8 cellular contexts compared by ENCODE assay signal in genomic region chr1:45519774-45520173, GRCh38. TPM values are rescaled to one million over a fixed set of nuclear protein-coding genes. Genes with fewer than 3 reads are reported as not detected.
DNase-seq lines count a peak whose midpoint lies in the region; ATAC-seq, FAIRE-seq and TF ChIP-seq lines count a peak whose summit lies in the region.
"Not testable (repeated sequence)": the region's sequence is repeated elsewhere in the genome, so short reads cannot be mapped to it uniquely, and the experiment has no call there.

No MANE protein-coding gene starts in this region.

- H3K4me1 ChIP-seq in ACC112 (ENCODE audit: control insufficient read depth, insufficient read depth, low read length, unreplicated experiment), result peaks cover 22% of the 10 kb centered on the region
- H3K4me1 ChIP-seq in OCI-LY1 (ENCODE audit: insufficient read depth, low read length, severe bottlenecking), result peaks cover 44% of the 10 kb centered on the region
- not testable (repeated sequence) for H3K4me1 ChIP-seq in GM12878 (ENCODE audit: control insufficient read depth, insufficient read depth, low read length); mesenchymal stem cell (ENCODE audit: control insufficient read depth, insufficient read depth, low read depth, low read length); smooth muscle cell (ENCODE audit: low read depth)
- H3K4me1 ChIP-seq in esophagus muscularis mucosa, result peaks cover 20 to 47% (median 46%) of the 10 kb centered on the region in 4 donors

- CTCF ChIA-PET in activated CD4-positive, alpha-beta memory T cell treated with anti-CD3 and anti-CD28 coated beads, Interleukin-2, amount 10 ng/mL, durations not matched to agents 7 days and 5 days (lab: Charles Lee), result interaction anchor here (0.7 to 2.3 kb wide), 2 partner anchors 51 to 740 kb away, joined by 3 to 19 read pairs; no protein-coding TSS in a partner anchor
- CTCF ChIA-PET in GM12878 (lab: Yijun Ruan, JAX), result interaction anchor here (1.0 to 5.6 kb wide), 2 partner anchors 16 to 51 kb away, joined by 3 to 89 read pairs; no protein-coding TSS in a partner anchor

- not testable (repeated sequence) for H3K4ac ChIP-seq in mesenchymal stem cell (ENCODE audit: low read depth in 1 of 2, low read length in 2 of 2)

- H3K9me3 ChIP-seq in OCI-LY1 (ENCODE audit: low read length); GM12878 (replicated peaks; ENCODE audit: control insufficient read depth, insufficient read depth, low read length); esophagus muscularis mucosa; mesenchymal stem cell (ENCODE audit: control insufficient read depth, low read length); smooth muscle cell (replicated peaks; ENCODE audit: low read depth): not testable (repeated sequence)

- H4K91ac ChIP-seq in mesenchymal stem cell (ENCODE audit: low read length), result not testable (repeated sequence)

- not testable (repeated sequence) for H2BK120ac ChIP-seq in mesenchymal stem cell (ENCODE audit: low read depth, low read length)

- ATAC-seq in GM12878, result not testable (repeated sequence)

- H2BK5ac ChIP-seq in mesenchymal stem cell (ENCODE audit: low read depth, low read length, poor library complexity, severe bottlenecking), result not testable (repeated sequence)

- H2AFZ ChIP-seq in ACC112 (ENCODE audit: low read length, unreplicated experiment); OCI-LY1 (ENCODE audit: low read length); GM12878 (ENCODE audit: control insufficient read depth, low read depth, low read length); mesenchymal stem cell (ENCODE audit: low read depth, low read length); smooth muscle cell (ENCODE audit: low read depth): not testable (repeated sequence)

- H3K9me3 Mint-ChIP-seq in activated CD4-positive, alpha-beta memory T cell treated with anti-CD3 and anti-CD28 coated beads, Interleukin-2, amount 10 ng/mL, durations not matched to agents 7 days and 5 days, result not testable (repeated sequence)

- in situ Hi-C loops in GM12878 (cut with MboI), result not testable (repeated sequence)

- TF ChIP-seq RAD21 in GM12878 (IDR thresholded peaks at IDR 0.05; ENCODE audit: insufficient read depth, low read depth, low read length), result not testable (repeated sequence)

- peaks cover 49% of the 10 kb centered on the region for H3K36me3 Mint-ChIP-seq in activated CD4-positive, alpha-beta memory T cell treated with anti-CD3 and anti-CD28 coated beads, Interleukin-2, amount 10 ng/mL, durations not matched to agents 7 days and 5 days (ENCODE audit: low read depth)

- SMC1A ChIA-PET in GM12878 (lab: Charles Lee; ENCODE audit: uncharacterized antibody, unreplicated experiment), result interaction anchor here (1.3 to 6.5 kb wide), 8 partner anchors 19 to 61 kb away, joined by 3 to 80 read pairs (median 22); partner anchors contain the start of genes AKR1A1, CCDC163 and MMACHC

- H3K27ac ChIP-seq in ACC112 (ENCODE audit: low read depth, low read length); GM12878 (ENCODE audit: control insufficient read depth, insufficient read depth); mesenchymal stem cell (ENCODE audit: low read length, poor library complexity, severe bottlenecking); smooth muscle cell (ENCODE audit: low read depth): not testable (repeated sequence)
- peak overlapping the region; percentile 75 for H3K27ac ChIP-seq in OCI-LY1 (ENCODE audit: low read depth, low read length, poor library complexity, severe bottlenecking)
- H3K27ac ChIP-seq in esophagus muscularis mucosa (replicated peaks in 1 of 4), result peak overlapping the region in 2 of 4 donors; percentile 28 to 31

- H3K79me2 ChIP-seq in ACC112 (ENCODE audit: control insufficient read depth, insufficient read depth, low read length, unreplicated experiment) (peaks cover 58% of the 10 kb centered on the region), OCI-LY1 (ENCODE audit: insufficient read depth, low read length) (peaks cover 36% of the 10 kb centered on the region), GM12878 (ENCODE audit: control insufficient read depth, insufficient read depth, low read length) (peaks cover 49% of the 10 kb centered on the region), smooth muscle cell (ENCODE audit: low read depth) (peaks cover 26% of the 10 kb centered on the region)

- not testable (repeated sequence) for FAIRE-seq in GM12878 (lab: Jason Lieb, UNC)

- H3K9ac ChIP-seq in OCI-LY1 (ENCODE audit: low read length), result peak overlapping the region; percentile 99
- not testable (repeated sequence) for H3K9ac ChIP-seq in GM12878 (ENCODE audit: control insufficient read depth, insufficient read depth, low read length); mesenchymal stem cell (ENCODE audit: low read length); smooth muscle cell (ENCODE audit: low read depth)

- not testable (repeated sequence) for TF ChIP-seq POLR2A in GM12878 (IDR thresholded peaks at IDR 0.05; ENCODE audit: low read depth, low read length); esophagus muscularis mucosa (IDR thresholded peaks at IDR 0.05; ENCODE audit: low read depth)

- H3K23ac ChIP-seq in mesenchymal stem cell (ENCODE audit: low read length in 2 of 2), result not testable (repeated sequence)

- H3K27me3 ChIP-seq in ACC112 (ENCODE audit: insufficient read depth, low read length); OCI-LY1 (ENCODE audit: insufficient read depth, low read length); GM12878 (replicated peaks in 1 of 2; ENCODE audit: control insufficient read depth in 2 of 2, insufficient read depth in 2 of 2, low read length in 1 of 2); esophagus muscularis mucosa; mesenchymal stem cell (ENCODE audit: control insufficient read depth in 1 of 2, insufficient read depth in 1 of 2, low read length in 2 of 2); smooth muscle cell (ENCODE audit: low read depth): not testable (repeated sequence)

- not testable (repeated sequence) for TF ChIP-seq EP300 in GM12878 (IDR thresholded peaks at IDR 0.05; ENCODE audit: borderline replicate concordance in 1 of 2, control insufficient read depth in 1 of 2, low read depth in 2 of 2, low read length in 2 of 2); esophagus muscularis mucosa (IDR thresholded peaks at IDR 0.05)

- H3K18ac ChIP-seq in mesenchymal stem cell (ENCODE audit: low read depth in 1 of 2, low read length in 2 of 2), result not testable (repeated sequence)

- H3K4me3 Mint-ChIP-seq in activated CD4-positive, alpha-beta memory T cell treated with anti-CD3 and anti-CD28 coated beads, Interleukin-2, amount 10 ng/mL, durations not matched to agents 7 days and 5 days, result peak overlapping the region; percentile 95

- not testable (repeated sequence) for H3K9me2 ChIP-seq in OCI-LY1 (ENCODE audit: low read depth, low read length)

- 18% methylated on average over 14 of the region's 16 CpGs for WGBS in GM12878 (ENCODE audit: insufficient coverage, insufficient replicate concordance, low lambda C conversion rate, missing lambda C conversion rate)
- WGBS in esophagus muscularis mucosa, result 80% methylated on average over 16 of the region's 16 CpGs
- 81% methylated on average over 16 of the region's 16 CpGs for WGBS in mesenchymal stem cell
- WGBS in smooth muscle cell (ENCODE audit: low lambda C conversion rate), result 70% methylated on average over 16 of the region's 16 CpGs

- not testable (repeated sequence) for H3K14ac ChIP-seq in mesenchymal stem cell (ENCODE audit: low read length in 2 of 2)

- not testable (repeated sequence) for DNase-seq in GM12865 (ENCODE audit: low read depth); activated CD4-positive, alpha-beta memory T cell treated with anti-CD3 and anti-CD28 coated beads, Interleukin-2, amount 10 ng/mL, durations not matched to agents 7 days and 5 days; GM12878 (ENCODE audit: low read depth, low spot score); esophagus muscularis mucosa (ENCODE audit: extremely low spot score); mesenchymal stem cell; smooth muscle cell (lab: John Stamatoyannopoulos, UW; ENCODE audit: unreplicated experiment)

- not testable (repeated sequence) for TF ChIP-seq CTCF in GM12865 (IDR thresholded peaks at IDR 0.05; ENCODE audit: insufficient read depth, low read depth, low read length, missing control alignments); OCI-LY1 (IDR thresholded peaks at IDR 0.05; ENCODE audit: low read length); GM12878 (IDR thresholded peaks at IDR 0.05 in 2 of 3, conservative IDR thresholded peaks at IDR 0.05 in 1 of 3; ENCODE audit: control insufficient read depth in 2 of 3, extremely low read depth in 1 of 3, insufficient read depth in 1 of 3, low read depth in 3 of 3, low read length in 3 of 3); esophagus muscularis mucosa (IDR thresholded peaks at IDR 0.05); smooth muscle cell (IDR thresholded peaks at IDR 0.05; ENCODE audit: borderline replicate concordance, insufficient read depth, poor library complexity, severe bottlenecking)

- not testable (repeated sequence) for H4K8ac ChIP-seq in mesenchymal stem cell (ENCODE audit: low read length)

- H3K4me1 Mint-ChIP-seq in activated CD4-positive, alpha-beta memory T cell treated with anti-CD3 and anti-CD28 coated beads, Interleukin-2, amount 10 ng/mL, durations not matched to agents 7 days and 5 days, result peaks cover 57% of the 10 kb centered on the region

- RAD21 ChIA-PET in GM12878 (lab: Charles Lee; ENCODE audit: unreplicated experiment), result interaction anchor here (1.2 to 5.5 kb wide), 5 partner anchors 19 to 63 kb away, joined by 3 to 42 read pairs (median 8); partner anchors contain the start of genes CCDC163 and MMACHC

- H3K4me3 ChIP-seq in ACC112 (ENCODE audit: low read depth, low read length), result peak overlapping the region; percentile 100
- peak overlapping the region; percentile 82 for H3K4me3 ChIP-seq in GM12865 (ENCODE audit: low read depth, low read length)
- peak overlapping the region; percentile 99 for H3K4me3 ChIP-seq in OCI-LY1 (ENCODE audit: low read depth, low read length, poor library complexity, severe bottlenecking)
- H3K4me3 ChIP-seq in GM12878, result peak overlapping the region; percentile 66
- H3K4me3 ChIP-seq in esophagus muscularis mucosa, result peak overlapping the region; percentile 8 to 21 (median 14)
- peak overlapping the region in 1 of 2 experiments; percentile 97 for H3K4me3 ChIP-seq in mesenchymal stem cell (ENCODE audit: insufficient read depth in 1 of 2, low read depth in 1 of 2, low read length in 2 of 2)
- not testable (repeated sequence) for H3K4me3 ChIP-seq in smooth muscle cell

- H3F3A ChIP-seq in OCI-LY1 (ENCODE audit: insufficient read depth, low read length), result not testable (repeated sequence)
- H3F3A ChIP-seq in smooth muscle cell (ENCODE audit: low read depth), result peaks cover 11% of the 10 kb centered on the region

- H3K36me3 ChIP-seq in ACC112 (ENCODE audit: insufficient read depth, low read length), result peaks cover 11% of the 10 kb centered on the region
- H3K36me3 ChIP-seq in OCI-LY1 (ENCODE audit: insufficient read depth, low read length), result peaks cover 53% of the 10 kb centered on the region
- H3K36me3 ChIP-seq in GM12878 (ENCODE audit: control insufficient read depth in 2 of 2, insufficient read depth in 2 of 2, low read length in 1 of 2), result peaks cover 6 to 22% of the 10 kb centered on the region in 2 experiments
- peaks cover 29 to 44% (median 35%) of the 10 kb centered on the region in 4 donors for H3K36me3 ChIP-seq in esophagus muscularis mucosa
- H3K36me3 ChIP-seq in mesenchymal stem cell (ENCODE audit: control insufficient read depth in 1 of 2, insufficient read depth in 2 of 2, low read depth in 1 of 2, low read length in 2 of 2), result peaks cover 24 to 35% of the 10 kb centered on the region in 2 experiments
- H3K36me3 ChIP-seq in smooth muscle cell (ENCODE audit: low read depth), result not testable (repeated sequence)

- H3K79me1 ChIP-seq in mesenchymal stem cell (replicated peaks; ENCODE audit: low read length, poor library complexity, severe bottlenecking), result not testable (repeated sequence)

- H3K27me3 Mint-ChIP-seq in activated CD4-positive, alpha-beta memory T cell treated with anti-CD3 and anti-CD28 coated beads, Interleukin-2, amount 10 ng/mL, durations not matched to agents 7 days and 5 days, result not testable (repeated sequence)

- not testable (repeated sequence) for H2BK12ac ChIP-seq in mesenchymal stem cell (ENCODE audit: low read length in 2 of 2)

- not testable (repeated sequence) for H2BK15ac ChIP-seq in mesenchymal stem cell (ENCODE audit: low read depth, poor library complexity, severe bottlenecking)

- H3K4me2 ChIP-seq in OCI-LY1 (ENCODE audit: low read length), result peak overlapping the region; percentile 80
- H3K4me2 ChIP-seq in GM12878 (ENCODE audit: control insufficient read depth, insufficient read depth), result peak overlapping the region; percentile 43
- H3K4me2 ChIP-seq in mesenchymal stem cell (ENCODE audit: low read length, poor library complexity, severe bottlenecking), result peak overlapping the region; percentile 42
- peak overlapping the region; percentile 92 for H3K4me2 ChIP-seq in smooth muscle cell

- BruUV-seq in GM12878 (replicated peaks; lab: Mats Ljungman, UMichigan), result not testable (repeated sequence)

- not testable (repeated sequence) for H3K27ac Mint-ChIP-seq in activated CD4-positive, alpha-beta memory T cell treated with anti-CD3 and anti-CD28 coated beads, Interleukin-2, amount 10 ng/mL, durations not matched to agents 7 days and 5 days

- intact Hi-C loops in GM12878 (cut with micrococcal nuclease; ENCODE audit: unreplicated experiment), result loop anchor here (2.0 to 10.0 kb wide), 3 partner anchors 51 to 365 kb away; partner anchors contain the start of gene NASP
- intact Hi-C loops in esophagus muscularis mucosa (cut with DNase I), result not testable (repeated sequence)

- POLR2A ChIA-PET in activated CD4-positive, alpha-beta memory T cell treated with anti-CD3 and anti-CD28 coated beads, Interleukin-2, amount 10 ng/mL, durations not matched to agents 7 days and 5 days (lab: Charles Lee), result interaction anchor here (1.4 to 5.5 kb wide), 7 partner anchors 8 to 180 kb away, joined by 7 to 142 read pairs (median 28); partner anchors contain the start of genes AKR1A1, GPBP1L1, MUTYH and TOE1
- POLR2A ChIA-PET in GM12878 (lab: Charles Lee), result interaction anchor here (0.7 to 9.5 kb wide), 10 partner anchors 24 to 189 kb away, joined by 3 to 118 read pairs (median 10); partner anchors contain the start of gene AKR1A1

- not testable (repeated sequence) for H4K20me1 ChIP-seq in OCI-LY1 (ENCODE audit: insufficient read depth, low read length); GM12878 (ENCODE audit: control insufficient read depth, insufficient read depth)
- peaks cover 59% of the 10 kb centered on the region for H4K20me1 ChIP-seq in smooth muscle cell (ENCODE audit: low read depth)

- not testable (repeated sequence) for H2AK5ac ChIP-seq in mesenchymal stem cell (ENCODE audit: low read length, severe bottlenecking)

RNA-seq across cellular contexts. Expression of gene PRDX1, which starts 1.9 kb away (rescaled TPM):
- total RNA-seq in activated CD4-positive, alpha-beta memory T cell treated with anti-CD3 and anti-CD28 coated beads, Interleukin-2, amount 10 ng/mL, durations not matched to agents 7 days and 5 days, result 100 to 1,000 TPM; 296 to 309 TPM
- 28.3 and 29.3 TPM in 2 replicates for total RNA-seq in GM12878 (2013; cell fraction: nucleolus; rRNA removed)
- 822 and 988 TPM in 2 replicates for total RNA-seq in GM12878 (2014; rRNA removed)
- total RNA-seq in GM12878 (2014; rRNA removed; fragmentation: Illumina TruSeq; extraction: Trizol), result 779 and 790 TPM in 2 replicates
- total RNA-seq in GM12878 (2021), result 630 and 659 TPM in 2 replicates
- 509 TPM for polyA plus RNA-seq in GM12878 (2011; ENCODE audit: low read depth)
- polyA plus RNA-seq in GM12878 (2011; rRNA removed), result 784 and 883 TPM in 2 replicates
- 460 and 514 TPM in 2 replicates for polyA plus RNA-seq in GM12878 (2011; cell fraction: cytosol; rRNA removed)
- polyA plus RNA-seq in GM12878 (2011; cell fraction: nucleus; rRNA removed), result 254 and 281 TPM in 2 replicates
- polyA plus RNA-seq in GM12878 (2012), result 373 and 379 TPM in 2 replicates
- 752 and 883 TPM in 2 replicates for polyA plus RNA-seq in GM12878 (2014; fragmentation: Illumina TruSeq; extraction: Trizol)
- polyA plus RNA-seq in GM12878 (2014; fragmentation: Nextera tagmentation; extraction: Ambion mirVana), result 1,000 to 10,000 TPM; 1,264 to 1,775 TPM
- polyA plus RNA-seq in GM12878 (2014; rRNA removed), result 763 and 801 TPM in 2 replicates
- polyA plus RNA-seq in GM12878 (2016; fragmentation: Nextera tagmentation; extraction: Ambion mirVana), result 1,000 to 10,000 TPM; 1,223 to 1,315 TPM
- 315 and 352 TPM in 2 replicates for polyA minus RNA-seq in GM12878 (2011; rRNA and poly(A)+ RNA removed)
- polyA minus RNA-seq in GM12878 (2011; cell fraction: cytosol; rRNA and poly(A)+ RNA removed), result 102 and 104 TPM in 2 replicates
- 49.7 and 63.3 TPM in 2 replicates for polyA minus RNA-seq in GM12878 (2011; cell fraction: nucleus; rRNA and poly(A)+ RNA removed)
- 100 to 1,000 TPM; 244 to 349 (median 321) TPM for total RNA-seq in esophagus muscularis mucosa
- 543 TPM for polyA plus RNA-seq in mesenchymal stem cell (2013, experiment 1 of 2)
- 562 TPM for polyA plus RNA-seq in mesenchymal stem cell (2013, experiment 2 of 2)
- 299 and 303 TPM in 2 replicates for total RNA-seq in smooth muscle cell
- 369 and 409 TPM in 2 replicates for polyA plus RNA-seq in smooth muscle cell

RNA-seq across cellular contexts. Expression of gene MMACHC, which starts 19.7 kb away (rescaled TPM):
- total RNA-seq in activated CD4-positive, alpha-beta memory T cell treated with anti-CD3 and anti-CD28 coated beads, Interleukin-2, amount 10 ng/mL, durations not matched to agents 7 days and 5 days, result 1 to 10 TPM; 4.0 to 4.4 TPM
- 5.3 and 6.3 TPM in 2 replicates for total RNA-seq in GM12878 (2013; cell fraction: nucleolus; rRNA removed)
- 10.8 and 13.6 TPM in 2 replicates for total RNA-seq in GM12878 (2014; rRNA removed)
- total RNA-seq in GM12878 (2014; rRNA removed; fragmentation: Illumina TruSeq; extraction: Trizol), result 7.3 and 7.6 TPM in 2 replicates
- total RNA-seq in GM12878 (2021), result 14.2 and 14.8 TPM in 2 replicates
- 1.5 TPM for polyA plus RNA-seq in GM12878 (2011; ENCODE audit: low read depth)
- polyA plus RNA-seq in GM12878 (2011; rRNA removed), result 5.6 and 6.8 TPM in 2 replicates
- 10.3 and 10.8 TPM in 2 replicates for polyA plus RNA-seq in GM12878 (2011; cell fraction: cytosol; rRNA removed)
- 5.8 and 6.5 TPM in 2 replicates for polyA plus RNA-seq in GM12878 (2011; cell fraction: nucleus; rRNA removed)
- 5.1 and 5.9 TPM in 2 replicates for polyA plus RNA-seq in GM12878 (2012)
- 8.1 and 11.7 TPM in 2 replicates for polyA plus RNA-seq in GM12878 (2014; fragmentation: Illumina TruSeq; extraction: Trizol)
- 1 to 10 TPM; 4.6 to 5.7 TPM for polyA plus RNA-seq in GM12878 (2014; fragmentation: Nextera tagmentation; extraction: Ambion mirVana)
- 9.4 and 9.8 TPM in 2 replicates for polyA plus RNA-seq in GM12878 (2014; rRNA removed)
- polyA plus RNA-seq in GM12878 (2016; fragmentation: Nextera tagmentation; extraction: Ambion mirVana), result 10 to 100 TPM in 1 of 2 experiments, 1 to 10 TPM in 1; 10.0 to 12.3 TPM
- polyA minus RNA-seq in GM12878 (2011; rRNA and poly(A)+ RNA removed), result 12.1 and 19.3 TPM in 2 replicates
- 4.7 and 5.9 TPM in 2 replicates for polyA minus RNA-seq in GM12878 (2011; cell fraction: cytosol; rRNA and poly(A)+ RNA removed)
- polyA minus RNA-seq in GM12878 (2011; cell fraction: nucleus; rRNA and poly(A)+ RNA removed), result 3.0 and 5.8 TPM in 2 replicates
- 1 to 10 TPM; 1.3 to 4.6 (median 3.3) TPM for total RNA-seq in esophagus muscularis mucosa
- polyA plus RNA-seq in mesenchymal stem cell (2013, experiment 1 of 2), result 4.6 TPM
- 5.7 TPM for polyA plus RNA-seq in mesenchymal stem cell (2013, experiment 2 of 2)
- total RNA-seq in smooth muscle cell, result 2.5 and 3.0 TPM in 2 replicates
- polyA plus RNA-seq in smooth muscle cell, result 1.3 and 1.8 TPM in 2 replicates

RNA-seq across cellular contexts. Expression of gene CCDC163, which starts 19.9 kb away (rescaled TPM):
- 1 to 10 TPM; 6.7 to 6.8 TPM for total RNA-seq in activated CD4-positive, alpha-beta memory T cell treated with anti-CD3 and anti-CD28 coated beads, Interleukin-2, amount 10 ng/mL, durations not matched to agents 7 days and 5 days
- total RNA-seq in GM12878 (2013; cell fraction: nucleolus; rRNA removed), result 2.0 and 2.6 TPM in 2 replicates
- 2.3 and 3.2 TPM in 2 replicates for total RNA-seq in GM12878 (2014; rRNA removed)
- 2.0 and 2.1 TPM in 2 replicates for total RNA-seq in GM12878 (2014; rRNA removed; fragmentation: Illumina TruSeq; extraction: Trizol)
- total RNA-seq in GM12878 (2021), result 2.4 and 2.9 TPM in 2 replicates
- 2.5 TPM for polyA plus RNA-seq in GM12878 (2011; ENCODE audit: low read depth)
- 2.6 and 3.2 TPM in 2 replicates for polyA plus RNA-seq in GM12878 (2011; rRNA removed)
- polyA plus RNA-seq in GM12878 (2011; cell fraction: cytosol; rRNA removed), result 5.2 and 6.2 TPM in 2 replicates
- 3.1 and 4.0 TPM in 2 replicates for polyA plus RNA-seq in GM12878 (2011; cell fraction: nucleus; rRNA removed)
- polyA plus RNA-seq in GM12878 (2012), result 3.4 and 4.8 TPM in 2 replicates
- polyA plus RNA-seq in GM12878 (2014; fragmentation: Illumina TruSeq; extraction: Trizol), result 2.7 and 3.0 TPM in 2 replicates
- polyA plus RNA-seq in GM12878 (2014; fragmentation: Nextera tagmentation; extraction: Ambion mirVana), result 1 to 10 TPM; 1.4 to 2.3 TPM
- polyA plus RNA-seq in GM12878 (2014; rRNA removed), result 3.6 and 5.3 TPM in 2 replicates
- polyA plus RNA-seq in GM12878 (2016; fragmentation: Nextera tagmentation; extraction: Ambion mirVana), result 1 to 10 TPM; 2.3 to 4.0 TPM
- 3.3 and 3.9 TPM in 2 replicates for polyA minus RNA-seq in GM12878 (2011; rRNA and poly(A)+ RNA removed)
- polyA minus RNA-seq in GM12878 (2011; cell fraction: cytosol; rRNA and poly(A)+ RNA removed), result 0.94 and 3.0 TPM in 2 replicates
- polyA minus RNA-seq in GM12878 (2011; cell fraction: nucleus; rRNA and poly(A)+ RNA removed), result 3.5 and 3.9 TPM in 2 replicates
- 1 to 10 TPM in 2 of 4 donors, under 1 TPM in 2; 0.50 to 1.3 (median 0.98) TPM for total RNA-seq in esophagus muscularis mucosa
- 1.6 TPM for polyA plus RNA-seq in mesenchymal stem cell (2013, experiment 1 of 2)
- polyA plus RNA-seq in mesenchymal stem cell (2013, experiment 2 of 2), result 1.9 TPM
- total RNA-seq in smooth muscle cell, result 0.18 and 2.4 TPM in 2 replicates
- 1.3 and 2.1 TPM in 2 replicates for polyA plus RNA-seq in smooth muscle cell

RNA-seq across cellular contexts. Expression of gene TESK2, which starts 28.8 kb away (rescaled TPM):
- total RNA-seq in activated CD4-positive, alpha-beta memory T cell treated with anti-CD3 and anti-CD28 coated beads, Interleukin-2, amount 10 ng/mL, durations not matched to agents 7 days and 5 days, result 1 to 10 TPM; 3.7 to 4.3 TPM
- total RNA-seq in GM12878 (2013; cell fraction: nucleolus; rRNA removed), result 16.5 and 21.3 TPM in 2 replicates
- 5.7 and 6.8 TPM in 2 replicates for total RNA-seq in GM12878 (2014; rRNA removed)
- 4.4 and 4.7 TPM in 2 replicates for total RNA-seq in GM12878 (2014; rRNA removed; fragmentation: Illumina TruSeq; extraction: Trizol)
- total RNA-seq in GM12878 (2021), result 6.2 and 7.1 TPM in 2 replicates
- polyA plus RNA-seq in GM12878 (2011; ENCODE audit: low read depth), result 7.6 TPM
- 8.3 and 10.0 TPM in 2 replicates for polyA plus RNA-seq in GM12878 (2011; rRNA removed)
- polyA plus RNA-seq in GM12878 (2011; cell fraction: cytosol; rRNA removed), result 7.9 and 9.5 TPM in 2 replicates
- 10.4 and 12.5 TPM in 2 replicates for polyA plus RNA-seq in GM12878 (2011; cell fraction: nucleus; rRNA removed)
- 7.3 and 10.3 TPM in 2 replicates for polyA plus RNA-seq in GM12878 (2012)
- polyA plus RNA-seq in GM12878 (2014; fragmentation: Illumina TruSeq; extraction: Trizol), result 6.7 and 7.5 TPM in 2 replicates
- 1 to 10 TPM; 2.2 to 2.5 TPM for polyA plus RNA-seq in GM12878 (2014; fragmentation: Nextera tagmentation; extraction: Ambion mirVana)
- polyA plus RNA-seq in GM12878 (2014; rRNA removed), result 5.9 and 7.1 TPM in 2 replicates
- 1 to 10 TPM; 3.6 to 3.9 TPM for polyA plus RNA-seq in GM12878 (2016; fragmentation: Nextera tagmentation; extraction: Ambion mirVana)
- polyA minus RNA-seq in GM12878 (2011; rRNA and poly(A)+ RNA removed), result 6.1 and 11.0 TPM in 2 replicates
- 1.4 and 3.2 TPM in 2 replicates for polyA minus RNA-seq in GM12878 (2011; cell fraction: cytosol; rRNA and poly(A)+ RNA removed)
- polyA minus RNA-seq in GM12878 (2011; cell fraction: nucleus; rRNA and poly(A)+ RNA removed), result 3.3 and 3.5 TPM in 2 replicates
- 1 to 10 TPM; 3.3 to 6.5 (median 4.8) TPM for total RNA-seq in esophagus muscularis mucosa
- polyA plus RNA-seq in mesenchymal stem cell (2013, experiment 1 of 2), result 4.2 TPM
- 4.2 TPM for polyA plus RNA-seq in mesenchymal stem cell (2013, experiment 2 of 2)
- 3.4 and 4.3 TPM in 2 replicates for total RNA-seq in smooth muscle cell
- 1.3 and 2.3 TPM in 2 replicates for polyA plus RNA-seq in smooth muscle cell

RNA-seq across cellular contexts. Expression of gene AKR1A1, which starts 30.9 kb away (rescaled TPM):
- total RNA-seq in activated CD4-positive, alpha-beta memory T cell treated with anti-CD3 and anti-CD28 coated beads, Interleukin-2, amount 10 ng/mL, durations not matched to agents 7 days and 5 days, result 100 to 1,000 TPM; 144 TPM
- 82.3 and 85.2 TPM in 2 replicates for total RNA-seq in GM12878 (2013; cell fraction: nucleolus; rRNA removed)
- 208 and 209 TPM in 2 replicates for total RNA-seq in GM12878 (2014; rRNA removed)
- total RNA-seq in GM12878 (2014; rRNA removed; fragmentation: Illumina TruSeq; extraction: Trizol), result 187 and 189 TPM in 2 replicates
- total RNA-seq in GM12878 (2021), result 259 and 260 TPM in 2 replicates
- 223 TPM for polyA plus RNA-seq in GM12878 (2011; ENCODE audit: low read depth)
- 243 and 335 TPM in 2 replicates for polyA plus RNA-seq in GM12878 (2011; rRNA removed)
- 422 and 450 TPM in 2 replicates for polyA plus RNA-seq in GM12878 (2011; cell fraction: cytosol; rRNA removed)
- polyA plus RNA-seq in GM12878 (2011; cell fraction: nucleus; rRNA removed), result 238 and 249 TPM in 2 replicates
- 188 and 204 TPM in 2 replicates for polyA plus RNA-seq in GM12878 (2012)
- polyA plus RNA-seq in GM12878 (2014; fragmentation: Illumina TruSeq; extraction: Trizol), result 182 and 222 TPM in 2 replicates
- 100 to 1,000 TPM; 199 to 200 TPM for polyA plus RNA-seq in GM12878 (2014; fragmentation: Nextera tagmentation; extraction: Ambion mirVana)
- 253 and 265 TPM in 2 replicates for polyA plus RNA-seq in GM12878 (2014; rRNA removed)
- 100 to 1,000 TPM; 309 to 334 TPM for polyA plus RNA-seq in GM12878 (2016; fragmentation: Nextera tagmentation; extraction: Ambion mirVana)
- 265 and 347 TPM in 2 replicates for polyA minus RNA-seq in GM12878 (2011; rRNA and poly(A)+ RNA removed)
- polyA minus RNA-seq in GM12878 (2011; cell fraction: cytosol; rRNA and poly(A)+ RNA removed), result 80.9 and 94.5 TPM in 2 replicates
- 56.6 and 85.1 TPM in 2 replicates for polyA minus RNA-seq in GM12878 (2011; cell fraction: nucleus; rRNA and poly(A)+ RNA removed)
- 10 to 100 TPM; 45.6 to 64.0 (median 51.0) TPM for total RNA-seq in esophagus muscularis mucosa
- 163 TPM for polyA plus RNA-seq in mesenchymal stem cell (2013, experiment 1 of 2)
- 181 TPM for polyA plus RNA-seq in mesenchymal stem cell (2013, experiment 2 of 2)
- 64.1 and 91.4 TPM in 2 replicates for total RNA-seq in smooth muscle cell
- 135 and 148 TPM in 2 replicates for polyA plus RNA-seq in smooth muscle cell

Comparison
In these comparisons a context has a peak if more than half of its experiments do, and no peak if none do; other contexts are left out.
1. H3K4me2 ChIP-seq: peak in every context shown above with its lines; median percentile 92 in smooth muscle cell; 80 in OCI-LY1; 43 in GM12878; 42 in mesenchymal stem cell.